ENCODE assay signal across 22 cellular contexts in the genomic region with DNA sequence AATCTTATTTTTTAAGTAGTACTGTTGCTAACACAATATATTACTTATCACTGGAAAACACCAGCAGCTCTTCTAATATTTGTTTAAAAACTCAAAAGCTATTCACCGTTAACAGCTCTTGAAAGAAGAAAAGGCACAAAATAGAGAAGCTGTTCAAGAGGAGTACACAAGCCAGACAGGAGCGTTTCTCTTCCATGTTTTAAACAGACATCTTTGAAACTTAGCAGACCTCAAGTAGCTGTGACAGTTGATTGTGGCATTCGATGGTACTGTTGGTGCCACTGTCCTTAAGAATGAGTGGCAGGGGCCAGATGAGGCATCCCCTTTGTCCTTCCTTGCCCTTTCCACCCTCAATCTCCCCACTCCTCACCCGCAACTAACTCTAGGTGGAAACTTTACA.
A peak's percentile ranks its signal among the peaks of the same experiment; 100 is the strongest.
DNase-seq lines count a peak whose midpoint lies in the region; ATAC-seq and TF ChIP-seq lines count a peak whose summit lies in the region.
"Had no signal": no experiment of that assay in that cellular context is flagged by ENCODE, and none has a peak within 500 bp of the region (broad histone marks: within the 10 kb centered on the region; RNA-seq: fewer than 3 reads in every experiment).

No MANE protein-coding gene starts in this region.

- DNase-seq in left ventricle myocardium inferior (no peak), heart right ventricle (no peak), coronary artery (ENCODE audit: low spot score) (no peak), nephron progenitor cell (no peak)
- no peak for DNase-seq in T-helper 2 cell treated with Interferon-gamma antibody and Interleukin-4, amounts not matched to agents 5 μg/mL and 100 μg/mL, for 36 hours (ENCODE audit: low spot score)
- DNase-seq in activated CD4-positive, alpha-beta T cell treated with anti-CD3 and anti-CD28 coated beads, Interleukin-2, amount 50 U/mL, for 48 hours = no peak
- DNase-seq: activated effector memory CD4-positive, alpha-beta T cell treated with anti-CD3 and anti-CD28 coated beads, Interleukin-2, amount 50 U/mL, for 16 hours; effector memory CD8-positive, alpha-beta T cell; head of caudate nucleus; lower lobe of right lung; NCI-H1694; NCI-H446 treated with DMSO at 0.1 percent for 48 hours; ovary; SIG-M5; stimulated activated CD4-positive, alpha-beta T cell treated with anti-CD3 and anti-CD28 coated beads, Interleukin-2, amount 100 ng/mL, for 24 hours; T-helper 1 cell had no signal

- intact Hi-C loops in left ventricle myocardium inferior (cut with micrococcal nuclease) (no loop called here), heart right ventricle (cut with DNase I) (no loop called here)

- ATAC-seq in heart right ventricle (no peak), GM21390 (IDR thresholded peaks at IDR 0.05; ENCODE audit: unreplicated experiment) (no peak), GM18858 (IDR thresholded peaks at IDR 0.05; ENCODE audit: unreplicated experiment) (no peak)
- ATAC-seq: effector memory CD8-positive, alpha-beta T cell; K562; lower lobe of right lung had no signal

- H3K4me3 ChIP-seq in left ventricle myocardium inferior (no peak overlapping the region), heart right ventricle (no peak overlapping the region), coronary artery (no peak overlapping the region)
- H3K4me3 ChIP-seq: K562, lower lobe of right lung, ovary, vagina had no signal

- TF ChIP-seq CTCF in left ventricle myocardium inferior (IDR thresholded peaks at IDR 0.05; ENCODE audit: borderline replicate concordance) (no peak), heart right ventricle (IDR thresholded peaks at IDR 0.05) (no peak), coronary artery (IDR thresholded peaks at IDR 0.05) (no peak), nephron progenitor cell (IDR thresholded peaks at IDR 0.05) (no peak)

- no peaks in the 10 kb centered on the region for H3K36me3 Mint-ChIP-seq in nephron progenitor cell (ENCODE audit: low read depth)
- H3K36me3 Mint-ChIP-seq in T-helper 2 cell treated with Interferon-gamma antibody and Interleukin-4, amounts not matched to agents 5 μg/mL and 100 μg/mL, for 36 hours (ENCODE audit: low read depth) = no peaks in the 10 kb centered on the region

- H3K27ac ChIP-seq in left ventricle myocardium inferior (replicated peaks) (peak overlapping the region; percentile 80), heart right ventricle (peak overlapping the region in 4 of 10 donors; percentile 25 to 79 (median 67)), coronary artery (peak overlapping the region; percentile 70 to 85)
- H3K27ac ChIP-seq: lower lobe of right lung, vagina had no signal

- no peaks in the 10 kb centered on the region for H3K27me3 Mint-ChIP-seq in nephron progenitor cell (ENCODE audit: low read depth, poor library complexity)
- H3K27me3 Mint-ChIP-seq in T-helper 2 cell treated with Interferon-gamma antibody and Interleukin-4, amounts not matched to agents 5 μg/mL and 100 μg/mL, for 36 hours (ENCODE audit: low read depth) = peaks cover 3% of the 10 kb centered on the region
- H3K27me3 Mint-ChIP-seq: effector memory CD8-positive, alpha-beta T cell; stimulated activated naive CD8-positive, alpha-beta T cell treated with anti-CD3 and anti-CD28 coated beads, Interleukin-15, Interleukin-2, amounts not matched to agents 100 ng/mL and 50 ng/mL, for 24 hours had no signal

- peaks cover 52% of the 10 kb centered on the region for H3K4me1 Mint-ChIP-seq in nephron progenitor cell
- H3K4me1 Mint-ChIP-seq in T-helper 2 cell treated with Interferon-gamma antibody and Interleukin-4, amounts not matched to agents 5 μg/mL and 100 μg/mL, for 36 hours (ENCODE audit: low read depth) = no peaks in the 10 kb centered on the region

- no peak overlapping the region for H3K4me3 Mint-ChIP-seq in nephron progenitor cell
- H3K4me3 Mint-ChIP-seq in T-helper 2 cell treated with Interferon-gamma antibody and Interleukin-4, amounts not matched to agents 5 μg/mL and 100 μg/mL, for 36 hours = no peak overlapping the region
- H3K4me3 Mint-ChIP-seq: CD14-positive monocyte; effector memory CD8-positive, alpha-beta T cell; stimulated activated naive CD8-positive, alpha-beta T cell treated with anti-CD3 and anti-CD28 coated beads, Interleukin-15, Interleukin-2, amounts not matched to agents 100 ng/mL and 50 ng/mL, for 24 hours had no signal

- H3K27me3 ChIP-seq in left ventricle myocardium inferior (ENCODE audit: low read depth) (no peaks in the 10 kb centered on the region), heart right ventricle (no peaks in the 10 kb centered on the region)
- H3K27me3 ChIP-seq: ovary, vagina had no signal

- H3K4me1 ChIP-seq in left ventricle myocardium inferior = peaks cover 70% of the 10 kb centered on the region
- peaks cover 3 to 61% (median 22%) of the 10 kb centered on the region in 9 donors for H3K4me1 ChIP-seq in heart right ventricle

- H3K9me3 Mint-ChIP-seq in nephron progenitor cell = no peaks in the 10 kb centered on the region
- H3K9me3 Mint-ChIP-seq in T-helper 2 cell treated with Interferon-gamma antibody and Interleukin-4, amounts not matched to agents 5 μg/mL and 100 μg/mL, for 36 hours = no peaks in the 10 kb centered on the region
- H3K9me3 Mint-ChIP-seq: CD14-positive monocyte; effector memory CD8-positive, alpha-beta T cell; stimulated activated naive CD8-positive, alpha-beta T cell treated with anti-CD3 and anti-CD28 coated beads, Interleukin-15, Interleukin-2, amounts not matched to agents 100 ng/mL and 50 ng/mL, for 24 hours had no signal

- H3K9me3 ChIP-seq in left ventricle myocardium inferior (replicated peaks) (no peaks in the 10 kb centered on the region), heart right ventricle (no peaks in the 10 kb centered on the region)
- H3K9me3 ChIP-seq: lower lobe of right lung, ovary, vagina had no signal

- peak overlapping the region; percentile 24 for H3K27ac Mint-ChIP-seq in nephron progenitor cell
- no peak overlapping the region for H3K27ac Mint-ChIP-seq in T-helper 2 cell treated with Interferon-gamma antibody and Interleukin-4, amounts not matched to agents 5 μg/mL and 100 μg/mL, for 36 hours
- H3K27ac Mint-ChIP-seq: CD14-positive monocyte; effector memory CD8-positive, alpha-beta T cell; stimulated activated naive CD8-positive, alpha-beta T cell treated with anti-CD3 and anti-CD28 coated beads, Interleukin-15, Interleukin-2, amounts not matched to agents 100 ng/mL and 50 ng/mL, for 24 hours had no signal

- WGBS in heart right ventricle, 2 donors = 59 to 70% methylated on average over 4 of the region's 4 CpGs

- H3K36me3 ChIP-seq in left ventricle myocardium inferior (no peaks in the 10 kb centered on the region), heart right ventricle (no peaks in the 10 kb centered on the region)
- H3K36me3 ChIP-seq: lower lobe of right lung, ovary, vagina had no signal
